In the genomic region with DNA sequence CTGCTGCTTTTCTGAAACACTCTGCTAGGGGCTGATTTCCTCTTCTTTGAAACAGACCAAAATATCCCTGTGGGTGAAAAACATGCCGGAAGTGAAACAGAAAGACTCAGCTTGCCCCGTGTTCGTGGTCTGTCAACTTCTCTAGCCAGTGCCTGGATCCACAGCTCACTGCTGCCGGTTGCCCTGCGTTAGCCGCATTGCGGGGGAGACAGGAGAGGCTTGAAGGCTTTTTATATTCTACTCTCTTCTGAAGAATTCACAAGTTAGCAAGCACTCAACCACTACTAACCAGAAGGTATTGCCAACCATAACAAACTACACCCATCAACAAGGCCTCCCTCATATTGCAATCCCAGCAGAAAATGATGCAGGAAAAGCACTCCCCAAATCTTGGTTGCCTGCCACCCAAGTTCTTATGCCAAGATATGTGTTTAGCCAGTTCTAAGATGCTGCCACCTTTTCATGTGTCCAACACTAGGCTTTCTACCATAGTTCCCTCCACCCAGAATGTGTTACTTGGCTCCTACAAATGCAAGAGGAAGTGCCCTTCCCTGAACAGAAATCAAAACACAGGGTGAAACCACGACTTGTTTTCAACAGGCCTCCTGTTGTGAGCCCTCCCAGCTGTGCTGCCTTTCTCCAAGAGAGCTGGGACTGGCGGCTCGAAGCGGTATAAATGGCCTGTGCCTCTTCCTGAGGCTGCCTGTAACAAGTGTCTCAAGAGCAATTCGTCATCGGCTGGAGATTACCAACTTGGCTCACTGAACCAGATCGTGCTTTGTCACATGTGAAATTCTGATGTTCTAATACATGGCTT, we compare ENCODE assay signal across 8 cellular contexts.
DNase-seq lines count a peak whose midpoint lies in the region; ATAC-seq, FAIRE-seq and TF ChIP-seq lines count a peak whose summit lies in the region.

No MANE protein-coding gene starts in this region.

- no peak for TF ChIP-seq POLR2A in endothelial cell of umbilical vein (IDR thresholded peaks at IDR 0.05; ENCODE audit: low read depth, low read length)

- TF ChIP-seq CTCF in endothelial cell of umbilical vein (IDR thresholded peaks at IDR 0.05; ENCODE audit: extremely low read depth in 1 of 2, insufficient read depth in 1 of 2, low read depth in 1 of 2, low read length in 2 of 2) (no peak), D721Med (IDR thresholded peaks at IDR 0.05; ENCODE audit: insufficient read depth, missing control alignments) (no peak)

- no peaks in the 10 kb centered on the region for H3K27me3 ChIP-seq in endothelial cell of umbilical vein (ENCODE audit: control insufficient read depth in 2 of 2, insufficient read depth in 2 of 2, low read length in 2 of 2)
- no peaks in the 10 kb centered on the region for H3K27me3 ChIP-seq in naive thymus-derived CD4-positive, alpha-beta T cell (ENCODE audit: control insufficient read depth in 2 of 2, insufficient read depth in 2 of 2, low read length in 2 of 2)

- H3K27me3 Mint-ChIP-seq in naive thymus-derived CD4-positive, alpha-beta T cell = no peaks in the 10 kb centered on the region
- no peaks in the 10 kb centered on the region for H3K27me3 Mint-ChIP-seq in stimulated activated naive B cell treated with anti-CD40 and anti-IgM and Interleukin-4, amounts not matched to agents 10 μg/mL and 1 μg/mL and 100 μg/mL, for 72 hours

- no peaks in the 10 kb centered on the region for H4K20me1 ChIP-seq in endothelial cell of umbilical vein (replicated peaks; ENCODE audit: control insufficient read depth, extremely low read depth, insufficient read depth, low read length)

- no peaks in the 10 kb centered on the region for H3K9me3 ChIP-seq in endothelial cell of umbilical vein (replicated peaks; ENCODE audit: control insufficient read depth, insufficient read depth, low read length)
- H3K9me3 ChIP-seq in naive thymus-derived CD4-positive, alpha-beta T cell (ENCODE audit: control insufficient read depth in 2 of 3, low read length in 3 of 3) = no peaks in the 10 kb centered on the region

- ATAC-seq in HG02798 (IDR thresholded peaks at IDR 0.05; ENCODE audit: poor library complexity, unreplicated experiment) = peak; percentile 93
- peak; percentile 88 for ATAC-seq in naive thymus-derived CD4-positive, alpha-beta T cell
- ATAC-seq in stimulated activated naive B cell treated with anti-CD40 and anti-IgM and Interleukin-4, amounts not matched to agents 10 μg/mL and 1 μg/mL and 100 μg/mL, for 72 hours (replicated peaks) = peak; percentile 95 to 97

- no peak overlapping the region for H3K4me3 ChIP-seq in endothelial cell of umbilical vein (replicated peaks in 1 of 3; ENCODE audit: insufficient read depth in 1 of 3, low read depth in 1 of 3, low read length in 3 of 3)
- H3K4me3 ChIP-seq in naive thymus-derived CD4-positive, alpha-beta T cell (ENCODE audit: low read length) = peak overlapping the region; percentile 44

- H3K27ac Mint-ChIP-seq in naive thymus-derived CD4-positive, alpha-beta T cell = peak overlapping the region; percentile 94 to 99 (median 97)
- H3K27ac Mint-ChIP-seq in stimulated activated naive B cell treated with anti-CD40 and anti-IgM and Interleukin-4, amounts not matched to agents 10 μg/mL and 1 μg/mL and 100 μg/mL, for 72 hours = peak overlapping the region; percentile 96

- H3K27ac ChIP-seq in endothelial cell of umbilical vein (ENCODE audit: insufficient read depth, low read depth, low read length) = no peak overlapping the region
- peak overlapping the region; percentile 64 for H3K27ac ChIP-seq in naive thymus-derived CD4-positive, alpha-beta T cell (ENCODE audit: low read depth, low read length)

- peaks cover 0 to 11% (median 5%) of the 10 kb centered on the region in 11 donors for H3K9me3 Mint-ChIP-seq in naive thymus-derived CD4-positive, alpha-beta T cell
- peaks cover 6 to 8% of the 10 kb centered on the region in 2 donors for H3K9me3 Mint-ChIP-seq in stimulated activated naive B cell treated with anti-CD40 and anti-IgM and Interleukin-4, amounts not matched to agents 10 μg/mL and 1 μg/mL and 100 μg/mL, for 72 hours

- H3K36me3 Mint-ChIP-seq in naive thymus-derived CD4-positive, alpha-beta T cell = peaks cover 0 to 14% (median 8%) of the 10 kb centered on the region in 5 donors
- peaks cover 6 to 7% of the 10 kb centered on the region in 2 donors for H3K36me3 Mint-ChIP-seq in stimulated activated naive B cell treated with anti-CD40 and anti-IgM and Interleukin-4, amounts not matched to agents 10 μg/mL and 1 μg/mL and 100 μg/mL, for 72 hours

- intact Hi-C loops in endothelial cell of umbilical vein (cut with micrococcal nuclease) = loop anchor here (1.0 to 10.0 kb wide), 2 partner anchors 129 to 188 kb away; partner anchors contain the start of gene SNX18
- intact Hi-C loops in naive thymus-derived CD4-positive, alpha-beta T cell (cut with micrococcal nuclease) = loop anchor here (1.0 to 10.0 kb wide), 18 partner anchors 8 to 1537 kb away; partner anchors contain the start of genes ARL15 (in 2 of the 2), SNX18 (in 2 of the 2), DHX29 (in 1 of the 2) and MOCS2 (in 1 of the 2)

- no peaks in the 10 kb centered on the region for H3K9me1 ChIP-seq in endothelial cell of umbilical vein (replicated peaks; ENCODE audit: control insufficient read depth, extremely low read depth, insufficient read depth, low read length)

- H3K4me1 ChIP-seq in endothelial cell of umbilical vein (ENCODE audit: control insufficient read depth, extremely low read depth, insufficient read depth, low read length) = peaks cover 23% of the 10 kb centered on the region
- H3K4me1 ChIP-seq in naive thymus-derived CD4-positive, alpha-beta T cell (ENCODE audit: control insufficient read depth in 2 of 2, insufficient read depth in 2 of 2, low read length in 2 of 2) = peaks cover 44 to 48% of the 10 kb centered on the region in 2 donors

- no peaks in the 10 kb centered on the region for H3K36me3 ChIP-seq in endothelial cell of umbilical vein (ENCODE audit: control insufficient read depth in 2 of 2, extremely low read depth in 1 of 2, insufficient read depth in 2 of 2, low read length in 2 of 2)
- no peaks in the 10 kb centered on the region for H3K36me3 ChIP-seq in naive thymus-derived CD4-positive, alpha-beta T cell (ENCODE audit: control insufficient read depth in 2 of 3, insufficient read depth in 3 of 3, low read length in 3 of 3)

- peak overlapping the region; percentile 63 to 85 (median 80) for H3K4me3 Mint-ChIP-seq in naive thymus-derived CD4-positive, alpha-beta T cell
- peak overlapping the region; percentile 75 to 78 for H3K4me3 Mint-ChIP-seq in stimulated activated naive B cell treated with anti-CD40 and anti-IgM and Interleukin-4, amounts not matched to agents 10 μg/mL and 1 μg/mL and 100 μg/mL, for 72 hours

- peak; percentile 87 for FAIRE-seq in GM18507 (lab: Jason Lieb, UNC)
- peak; percentile 81 for FAIRE-seq in endothelial cell of umbilical vein (lab: Jason Lieb, UNC)
- no peak for FAIRE-seq in D721Med (lab: Jason Lieb, UNC)

- no TSS peak for BruUV-seq in endothelial cell of umbilical vein (replicated peaks; lab: Mats Ljungman, UMichigan)

- POLR2A ChIA-PET in endothelial cell of umbilical vein (lab: Charles Lee) = no interaction called here
- POLR2A ChIA-PET in naive thymus-derived CD4-positive, alpha-beta T cell (lab: Charles Lee) = interaction anchor here (0.5 to 2.3 kb wide), 16 partner anchors 9 to 1444 kb away, joined by 3 to 32 read pairs (median 5); partner anchors contain the start of gene SNX18

- peak overlapping the region; percentile 10 for H2AFZ ChIP-seq in endothelial cell of umbilical vein (ENCODE audit: low read depth, low read length)

- peaks cover 41 to 72% (median 60%) of the 10 kb centered on the region in 7 donors for H3K4me1 Mint-ChIP-seq in naive thymus-derived CD4-positive, alpha-beta T cell
- peaks cover 43 to 68% of the 10 kb centered on the region in 2 donors for H3K4me1 Mint-ChIP-seq in stimulated activated naive B cell treated with anti-CD40 and anti-IgM and Interleukin-4, amounts not matched to agents 10 μg/mL and 1 μg/mL and 100 μg/mL, for 72 hours

- no peak overlapping the region for H3K4me2 ChIP-seq in endothelial cell of umbilical vein (ENCODE audit: insufficient read depth, low read length)

- no peak overlapping the region for H3K9ac ChIP-seq in endothelial cell of umbilical vein (replicated peaks; ENCODE audit: extremely low read depth, insufficient read depth, low read length)

- DNase-seq in GM18507 (ENCODE audit: extremely low spot score, insufficient read length, low read depth) (peak; percentile 42), NCI-H2171 treated with DMSO at 0.1 percent for 48 hours (lab: John Stamatoyannopoulos, UW) (peak; percentile 73), endothelial cell of umbilical vein (ENCODE audit: low read depth, low spot score) (peak; percentile 73), D721Med (ENCODE audit: insufficient read length, low spot score) (no peak)
- peak; percentile 55 for DNase-seq in activated CD8-positive, alpha-beta memory T cell treated with anti-CD3 and anti-CD28 coated beads, Interleukin-2, amount 50 U/mL, for 4 hours
- peak; percentile 18 to 81 (median 70) for DNase-seq in naive thymus-derived CD4-positive, alpha-beta T cell
- DNase-seq in stimulated activated naive B cell treated with anti-CD40 and anti-IgM and Interleukin-4, amounts not matched to agents 10 μg/mL and 1 μg/mL and 100 μg/mL, for 72 hours = peak; percentile 91

- no peaks in the 10 kb centered on the region for H3K79me2 ChIP-seq in endothelial cell of umbilical vein (ENCODE audit: control insufficient read depth, insufficient read depth, low read length)

- CTCF ChIA-PET in endothelial cell of umbilical vein (lab: Charles Lee) = interaction anchor here (1.7 kb wide), 1 partner anchor 23 kb away, joined by 4 read pairs; no protein-coding TSS in a partner anchor
- CTCF ChIA-PET in naive thymus-derived CD4-positive, alpha-beta T cell (lab: Charles Lee) = interaction anchor here (0.6 to 1.6 kb wide), 5 partner anchors 26 to 198 kb away, joined by 3 to 8 read pairs (median 4); partner anchors contain the start of gene SNX18

- dilution Hi-C loops in endothelial cell of umbilical vein (cut with MboI; ENCODE audit: extremely low pct_ligation_motif_present, low sequenced_read_pairs) = no loop called here

TF ChIP-seq in endothelial cell of umbilical vein, 7 proteins besides CTCF, POLR2A, EP300 and RAD21:
- TF ChIP-seq JUN (IDR thresholded peaks at IDR 0.05; ENCODE audit: borderline replicate concordance, insufficient read depth, insufficient read length, low read depth) (no peak), MYC (IDR thresholded peaks at IDR 0.05; ENCODE audit: low read depth, low read length) (no peak), FOS (IDR thresholded peaks at IDR 0.05; ENCODE audit: borderline replicate concordance, insufficient read depth, low read length) (no peak), POLR2AphosphoS5 (IDR thresholded peaks at IDR 0.05; ENCODE audit: insufficient read depth, low read depth, low read length) (no peak), GATA2 (IDR thresholded peaks at IDR 0.05; ENCODE audit: insufficient read depth, insufficient read length, low read depth, low read length) (no peak), EZH2 (IDR thresholded peaks at IDR 0.05; ENCODE audit: borderline replicate concordance, low read depth, low read length, severe bottlenecking) (no peak)
- TF ChIP-seq, protein P1, sequence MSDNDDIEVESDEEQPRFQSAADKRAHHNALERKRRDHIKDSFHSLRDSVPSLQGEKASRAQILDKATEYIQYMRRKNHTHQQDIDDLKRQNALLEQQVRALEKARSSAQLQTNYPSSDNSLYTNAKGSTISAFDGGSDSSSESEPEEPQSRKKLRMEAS (IDR thresholded peaks at IDR 0.05; ENCODE audit: insufficient read depth, insufficient read length) = no peak
